Comparison of ENCODE assay signal across 1 cellular context in genomic region chr11:27281276-27281675, GRCh38.
TF ChIP-seq lines count a peak whose summit lies in the region.

No MANE protein-coding gene starts in this region.

TF ChIP-seq in H1, 55 proteins besides CTCF, POLR2A, EP300 and RAD21:
- TF ChIP-seq USF2 (IDR thresholded peaks at IDR 0.05; ENCODE audit: low read length) (no peak), SP4 (IDR thresholded peaks at IDR 0.05; ENCODE audit: low read length) (no peak), SUZ12 (IDR thresholded peaks at IDR 0.05; ENCODE audit: low read length) (no peak), CBX8 (IDR thresholded peaks at IDR 0.05; ENCODE audit: borderline replicate concordance, low read depth, low read length) (no peak), GTF2F1 (IDR thresholded peaks at IDR 0.05; ENCODE audit: borderline replicate concordance, low read depth, low read length) (no peak), CTBP2 (IDR thresholded peaks at IDR 0.05; ENCODE audit: borderline replicate concordance, insufficient read depth, insufficient read length, low read length) (no peak), ZNF274 (IDR thresholded peaks at IDR 0.05; ENCODE audit: borderline replicate concordance, extremely low read depth, low read length) (no peak), CHD1 (IDR thresholded peaks at IDR 0.05; ENCODE audit: low read depth, low read length) (no peak), SAP30 (IDR thresholded peaks at IDR 0.05; ENCODE audit: insufficient read depth, insufficient replicate concordance, low read length) (no peak), TCF12 (IDR thresholded peaks at IDR 0.05; ENCODE audit: low read depth, low read length) (no peak), FOSL1 (IDR thresholded peaks at IDR 0.05; ENCODE audit: insufficient read depth, low read depth, low read length) (no peak), BCL11A (IDR thresholded peaks at IDR 0.05; ENCODE audit: low read depth in 2 of 2, low read length in 2 of 2) (no peak)
